In genomic region chr1:101238041-101238515, GRCh38 we compare ENCODE assay signal across 8 cellular contexts. TPM values are rescaled to one million over a fixed set of nuclear protein-coding genes. Genes with fewer than 3 reads are reported as not detected.
DNase-seq lines count a peak whose midpoint lies in the region; ATAC-seq, FAIRE-seq and TF ChIP-seq lines count a peak whose summit lies in the region.

No MANE protein-coding gene starts in this region.

- H3K4me3 ChIP-seq in SU-DHL-6 (ENCODE audit: insufficient read depth, low read length, poor library complexity, severe bottlenecking) (peak overlapping the region; percentile 30), GM12878 (peak overlapping the region; percentile 81), stomach smooth muscle (ENCODE audit: low read length in 2 of 2) (peak overlapping the region; percentile 2 to 40)

- H3K27me3 Mint-ChIP-seq in mesothelial cell of epicardium (ENCODE audit: low read depth), result no peaks in the 10 kb centered on the region

- in situ Hi-C loops in GM12878 (cut with MboI), result no loop called here

- H3K4me1 Mint-ChIP-seq in mesothelial cell of epicardium, result peaks cover 47% of the 10 kb centered on the region

- 1% methylated on average over 12 of the region's 13 CpGs for WGBS in GM12878 (ENCODE audit: insufficient coverage, insufficient replicate concordance, low lambda C conversion rate, missing lambda C conversion rate)

- no peak for TF ChIP-seq POLR2A in GM12878 (IDR thresholded peaks at IDR 0.05; ENCODE audit: low read depth, low read length)

- DNase-seq in GM12878 (ENCODE audit: low read depth, low spot score) (no peak), mesothelial cell of epicardium (ENCODE audit: low spot score in 2 of 2, unreplicated experiment in 2 of 2) (no peak), T1000 (lab: John Stamatoyannopoulos, UW) (no peak), epidermal melanocyte (ENCODE audit: insufficient read length, low spot score) (no peak), left lobe of liver (ENCODE audit: low spot score) (no peak)

- H3K36me3 ChIP-seq in SU-DHL-6 (ENCODE audit: low read length) (no peaks in the 10 kb centered on the region), GM12878 (ENCODE audit: control insufficient read depth in 2 of 2, insufficient read depth in 2 of 2, low read length in 1 of 2) (peaks cover 6 to 22% of the 10 kb centered on the region in 2 experiments), stomach smooth muscle (ENCODE audit: control insufficient read depth in 2 of 2, insufficient read depth in 2 of 2, low read length in 2 of 2) (no peaks in the 10 kb centered on the region)

- H3K9me3 Mint-ChIP-seq in mesothelial cell of epicardium, result no peaks in the 10 kb centered on the region

- H3K9ac ChIP-seq in SU-DHL-6 (ENCODE audit: low read length), result no peak overlapping the region
- peak overlapping the region; percentile 65 for H3K9ac ChIP-seq in GM12878 (ENCODE audit: control insufficient read depth, insufficient read depth, low read length)
- H3K9ac ChIP-seq in stomach smooth muscle (ENCODE audit: low read length in 2 of 2), result peak overlapping the region in 1 of 2 donors; percentile 18

- H3F3A ChIP-seq in SU-DHL-6 (ENCODE audit: insufficient read depth), result no peaks in the 10 kb centered on the region; the same call in 1 of the 2 replicates

- FAIRE-seq in GM12878 (lab: Jason Lieb, UNC), result no peak

- RAD21 ChIA-PET in GM12878 (lab: Charles Lee; ENCODE audit: unreplicated experiment), result interaction anchor here (0.6 to 5.1 kb wide), 25 partner anchors 9 to 319 kb away, joined by 3 to 46 read pairs (median 5); no protein-coding TSS in a partner anchor

- POLR2A ChIA-PET in GM12878 (lab: Charles Lee), result interaction anchor here (0.7 to 1.4 kb wide), 4 partner anchors 9 to 52 kb away, joined by 3 to 4 read pairs (median 4); no protein-coding TSS in a partner anchor

- H3K79me2 ChIP-seq in SU-DHL-6 (ENCODE audit: insufficient read depth, low read length) (no peaks in the 10 kb centered on the region), GM12878 (ENCODE audit: control insufficient read depth, insufficient read depth, low read length) (peaks cover 60% of the 10 kb centered on the region)

- H2AFZ ChIP-seq in SU-DHL-6 (ENCODE audit: low read depth, low read length, severe bottlenecking) (no peak overlapping the region), GM12878 (ENCODE audit: control insufficient read depth, low read depth, low read length) (no peak overlapping the region)

- ATAC-seq in GM18907 (IDR thresholded peaks at IDR 0.05; ENCODE audit: unreplicated experiment), result peak; percentile 15
- peak; percentile 42 for ATAC-seq in GM12878
- ATAC-seq in left lobe of liver, result no peak

- H3K27ac Mint-ChIP-seq in mesothelial cell of epicardium, result peak overlapping the region; percentile 75

- H3K36me3 Mint-ChIP-seq in mesothelial cell of epicardium, result peaks cover 26% of the 10 kb centered on the region

- H3K27ac ChIP-seq in SU-DHL-6 (ENCODE audit: low read depth, low read length) (no peak overlapping the region), GM12878 (ENCODE audit: control insufficient read depth, insufficient read depth) (peak overlapping the region; percentile 43), stomach smooth muscle (ENCODE audit: low read length) (no peak overlapping the region)

- no TSS peak for BruUV-seq in GM12878 (replicated peaks; lab: Mats Ljungman, UMichigan)

- no peak for TF ChIP-seq RAD21 in GM12878 (IDR thresholded peaks at IDR 0.05; ENCODE audit: insufficient read depth, low read depth, low read length)

- H3K4me3 Mint-ChIP-seq in mesothelial cell of epicardium, result peak overlapping the region; percentile 87

- H3K27me3 ChIP-seq in SU-DHL-6 (ENCODE audit: low read length) (no peaks in the 10 kb centered on the region), GM12878 (replicated peaks in 1 of 2; ENCODE audit: control insufficient read depth in 2 of 2, insufficient read depth in 2 of 2, low read length in 1 of 2) (no peaks in the 10 kb centered on the region), stomach smooth muscle (ENCODE audit: control insufficient read depth in 1 of 2, insufficient read depth in 2 of 2, low read length in 2 of 2) (peaks cover 2 to 11% of the 10 kb centered on the region in 2 donors)

- H3K4me2 ChIP-seq in SU-DHL-6 (ENCODE audit: low read depth, low read length, poor library complexity, severe bottlenecking) (peak overlapping the region; percentile 53), GM12878 (ENCODE audit: control insufficient read depth, insufficient read depth) (peak overlapping the region; percentile 80; the same call in 1 of the 2 replicates)

- H4K20me1 ChIP-seq in SU-DHL-6 (ENCODE audit: low read depth, low read length) (no peaks in the 10 kb centered on the region), GM12878 (ENCODE audit: control insufficient read depth, insufficient read depth) (peaks cover 5% of the 10 kb centered on the region; the same call in 1 of the 2 replicates)

- intact Hi-C loops in GM12878 (cut with micrococcal nuclease; ENCODE audit: unreplicated experiment), result loop anchor here (1.0 to 5.0 kb wide), 8 partner anchors 59 to 317 kb away; partner anchors contain the start of gene DPH5

- TF ChIP-seq EP300 in GM12878 (IDR thresholded peaks at IDR 0.05; ENCODE audit: borderline replicate concordance in 1 of 2, control insufficient read depth in 1 of 2, low read depth in 2 of 2, low read length in 2 of 2), result no peak

- H3K4me1 ChIP-seq in GM12878 (ENCODE audit: control insufficient read depth, insufficient read depth, low read length), result peaks cover 32% of the 10 kb centered on the region
- peaks cover 22% of the 10 kb centered on the region for H3K4me1 ChIP-seq in stomach smooth muscle (ENCODE audit: control insufficient read depth, insufficient read depth, low read length)

- TF ChIP-seq CTCF in SU-DHL-6 (IDR thresholded peaks at IDR 0.05; ENCODE audit: insufficient read depth, low read length, poor library complexity, severe bottlenecking), result no peak
- no peak for TF ChIP-seq CTCF in GM12878 (IDR thresholded peaks at IDR 0.05 in 2 of 3, conservative IDR thresholded peaks at IDR 0.05 in 1 of 3; ENCODE audit: control insufficient read depth in 2 of 3, extremely low read depth in 1 of 3, insufficient read depth in 1 of 3, low read depth in 3 of 3, low read length in 3 of 3)
- no peak for TF ChIP-seq CTCF in mesothelial cell of epicardium (IDR thresholded peaks at IDR 0.05; ENCODE audit: unreplicated experiment)

- H3K9me2 ChIP-seq in SU-DHL-6 (replicated peaks; ENCODE audit: insufficient read depth, low read length), result no peaks in the 10 kb centered on the region

- H3K9me3 ChIP-seq in SU-DHL-6 (ENCODE audit: insufficient read depth, low read length) (no peaks in the 10 kb centered on the region), GM12878 (replicated peaks; ENCODE audit: control insufficient read depth, insufficient read depth, low read length) (no peaks in the 10 kb centered on the region), stomach smooth muscle (ENCODE audit: control insufficient read depth in 2 of 2, low read length in 2 of 2) (no peaks in the 10 kb centered on the region)

- CTCF ChIA-PET in GM12878 (lab: Yijun Ruan, JAX), result interaction anchor here (0.6 to 5.7 kb wide), 78 partner anchors 9 to 337 kb away, joined by 3 to 86 read pairs (median 4); no protein-coding TSS in a partner anchor

- SMC1A ChIA-PET in GM12878 (lab: Charles Lee; ENCODE audit: uncharacterized antibody, unreplicated experiment), result interaction anchor here (0.6 to 4.7 kb wide), 36 partner anchors 10 to 319 kb away, joined by 3 to 49 read pairs (median 4); no protein-coding TSS in a partner anchor

TF ChIP-seq in GM12878, 131 proteins besides CTCF, POLR2A, EP300 and RAD21:
- TF ChIP-seq HDGF (IDR thresholded peaks at IDR 0.05), result no peak
- 0 out of 2 replicates have a peak, but pooled peaks have one; percentile 33 for TF ChIP-seq TCF12 (IDR thresholded peaks at IDR 0.05; ENCODE audit: low read depth, low read length)
- TF ChIP-seq EGR1 (IDR thresholded peaks at IDR 0.05; ENCODE audit: borderline replicate concordance in 1 of 2, low read depth in 2 of 2, low read length in 2 of 2), result peak in 1 of 2 experiments; percentile 29; a peak in 1 of 3 replicates
- 0 out of 2 replicates have a peak, but pooled peaks have one; percentile 10 for TF ChIP-seq CREM (IDR thresholded peaks at IDR 0.05; ENCODE audit: low read depth)

RNA-seq across cellular contexts. Expression of gene S1PR1, which starts 1.3 kb away (rescaled TPM):
- 11.5 and 12.4 TPM in 2 replicates for total RNA-seq in GM12878 (2013; cell fraction: nucleolus; rRNA removed)
- total RNA-seq in GM12878 (2014; rRNA removed) (38.2 and 39.3 TPM in 2 replicates), GM12878 (2014; rRNA removed; fragmentation: Illumina TruSeq; extraction: Trizol) (29.8 TPM in 2 replicates), GM12878 (2021) (37.6 and 40.8 TPM in 2 replicates), mesothelial cell of epicardium (21.5 to 25.5 TPM (median 23.5 TPM) in 3 replicates), left lobe of liver (12.1 TPM)
- polyA plus RNA-seq in GM12878 (2011; ENCODE audit: low read depth), result 8.8 TPM
- polyA plus RNA-seq in GM12878 (2011; rRNA removed) (3.2 and 3.8 TPM in 2 replicates), GM12878 (2014; fragmentation: Illumina TruSeq; extraction: Trizol) (23.2 and 31.6 TPM in 2 replicates), GM12878 (2014; fragmentation: Nextera tagmentation; extraction: Ambion mirVana) (10 to 100 TPM; 11.9 to 13.3 TPM), GM12878 (2014; rRNA removed) (29.2 and 31.8 TPM in 2 replicates), GM12878 (2016; fragmentation: Nextera tagmentation; extraction: Ambion mirVana) (10 to 100 TPM; 52.2 to 59.4 TPM)
- polyA plus RNA-seq in GM12878 (2011; cell fraction: cytosol; rRNA removed), result 3.9 and 6.3 TPM in 2 replicates
- polyA plus RNA-seq in GM12878 (2011; cell fraction: nucleus; rRNA removed), result 7.0 and 7.1 TPM in 2 replicates
- polyA plus RNA-seq in GM12878 (2012), result 14.1 and 23.7 TPM in 2 replicates
- polyA minus RNA-seq in GM12878 (2011; rRNA and poly(A)+ RNA removed), result 8.2 and 8.8 TPM in 2 replicates
- 2.0 and 2.5 TPM in 2 replicates for polyA minus RNA-seq in GM12878 (2011; cell fraction: cytosol; rRNA and poly(A)+ RNA removed)
- polyA minus RNA-seq in GM12878 (2011; cell fraction: nucleus; rRNA and poly(A)+ RNA removed), result 8.2 and 11.6 TPM in 2 replicates

Comparison
In these comparisons a context has a peak if more than half of its experiments do, and no peak if none do; other contexts are left out.
1. H3K4me3 ChIP-seq: peak in every context shown above with its lines; median percentile 81 in GM12878; 30 in SU-DHL-6; 21 in stomach smooth muscle.